Comparison of ENCODE assay signal across 1 cellular context in the genomic region with DNA sequence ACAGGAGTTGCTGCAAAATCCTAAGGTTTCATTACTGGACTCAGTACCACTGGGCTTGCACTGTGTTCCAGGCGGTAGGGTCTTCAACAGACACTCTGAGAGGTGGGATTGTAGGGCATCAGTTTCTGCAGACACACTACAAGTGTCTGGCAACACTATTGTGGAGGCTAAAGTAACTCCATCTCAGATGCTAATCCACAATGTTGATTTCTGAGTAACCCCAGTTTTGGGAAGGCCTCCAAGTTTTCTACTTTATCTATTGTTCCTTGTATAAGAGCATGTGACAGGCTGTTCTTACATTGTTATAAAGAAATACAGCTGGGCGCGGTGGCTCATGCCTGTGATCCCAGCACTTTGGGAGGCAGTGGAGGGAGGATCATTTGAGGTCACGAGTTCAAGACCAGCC.
TF ChIP-seq lines count a peak whose summit lies in the region.

No MANE protein-coding gene starts in this region.

TF ChIP-seq in K562, 482 proteins besides CTCF, POLR2A, EP300 and RAD21 (continued from another document and continues in another):
- TF ChIP-seq, protein P1, sequence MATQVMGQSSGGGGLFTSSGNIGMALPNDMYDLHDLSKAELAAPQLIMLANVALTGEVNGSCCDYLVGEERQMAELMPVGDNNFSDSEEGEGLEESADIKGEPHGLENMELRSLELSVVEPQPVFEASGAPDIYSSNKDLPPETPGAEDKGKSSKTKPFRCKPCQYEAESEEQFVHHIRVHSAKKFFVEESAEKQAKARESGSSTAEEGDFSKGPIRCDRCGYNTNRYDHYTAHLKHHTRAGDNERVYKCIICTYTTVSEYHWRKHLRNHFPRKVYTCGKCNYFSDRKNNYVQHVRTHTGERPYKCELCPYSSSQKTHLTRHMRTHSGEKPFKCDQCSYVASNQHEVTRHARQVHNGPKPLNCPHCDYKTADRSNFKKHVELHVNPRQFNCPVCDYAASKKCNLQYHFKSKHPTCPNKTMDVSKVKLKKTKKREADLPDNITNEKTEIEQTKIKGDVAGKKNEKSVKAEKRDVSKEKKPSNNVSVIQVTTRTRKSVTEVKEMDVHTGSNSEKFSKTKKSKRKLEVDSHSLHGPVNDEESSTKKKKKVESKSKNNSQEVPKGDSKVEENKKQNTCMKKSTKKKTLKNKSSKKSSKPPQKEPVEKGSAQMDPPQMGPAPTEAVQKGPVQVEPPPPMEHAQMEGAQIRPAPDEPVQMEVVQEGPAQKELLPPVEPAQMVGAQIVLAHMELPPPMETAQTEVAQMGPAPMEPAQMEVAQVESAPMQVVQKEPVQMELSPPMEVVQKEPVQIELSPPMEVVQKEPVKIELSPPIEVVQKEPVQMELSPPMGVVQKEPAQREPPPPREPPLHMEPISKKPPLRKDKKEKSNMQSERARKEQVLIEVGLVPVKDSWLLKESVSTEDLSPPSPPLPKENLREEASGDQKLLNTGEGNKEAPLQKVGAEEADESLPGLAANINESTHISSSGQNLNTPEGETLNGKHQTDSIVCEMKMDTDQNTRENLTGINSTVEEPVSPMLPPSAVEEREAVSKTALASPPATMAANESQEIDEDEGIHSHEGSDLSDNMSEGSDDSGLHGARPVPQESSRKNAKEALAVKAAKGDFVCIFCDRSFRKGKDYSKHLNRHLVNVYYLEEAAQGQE (CRISPR knock-in tag; IDR thresholded peaks at IDR 0.05; ENCODE audit: low read depth) = peak; percentile 75; the same call in 1 of the 2 replicates
- TF ChIP-seq RHOXF2B (CRISPR knock-in tag; conservative IDR thresholded peaks at IDR 0.05) (0 out of 2 replicates have a peak, but pooled peaks have one; percentile 90), ZNF583 (CRISPR knock-in tag; IDR thresholded peaks at IDR 0.05) (peak; percentile 99), PTTG1 (tag; IDR thresholded peaks at IDR 0.05; ENCODE audit: low read depth) (peak; percentile 87), ZNF76 (CRISPR knock-in tag; IDR thresholded peaks at IDR 0.05; ENCODE audit: borderline replicate concordance) (peak; percentile 96), ZFP1 (CRISPR knock-in tag; IDR thresholded peaks at IDR 0.05) (peak; percentile 75; the same call in 1 of the 2 replicates), RFX7 (CRISPR knock-in tag; IDR thresholded peaks at IDR 0.05) (no peak), ZNF324 (CRISPR knock-in tag; IDR thresholded peaks at IDR 0.05) (peak; percentile 67; the same call in 1 of the 2 replicates), NFE2L1 (tag; IDR thresholded peaks at IDR 0.05; ENCODE audit: borderline replicate concordance, low read depth) (no peak; the same call in 1 of the 2 replicates), DEAF1 (CRISPR knock-in tag; IDR thresholded peaks at IDR 0.05) (peak; percentile 32; the same call in 1 of the 2 replicates), ZNF780A (CRISPR knock-in tag; IDR thresholded peaks at IDR 0.05) (peak; percentile 52; the same call in 1 of the 2 replicates), PTRF (tag; IDR thresholded peaks at IDR 0.05) (peak; percentile 89), ELK3 (CRISPR knock-in tag; IDR thresholded peaks at IDR 0.05) (peak; percentile 84; the same call in 1 of the 2 replicates), ATF4 (CRISPR knock-in tag; IDR thresholded peaks at IDR 0.05) (peak; percentile 90), NFXL1 (CRISPR knock-in tag; IDR thresholded peaks at IDR 0.05) (no peak), ELF2 (CRISPR knock-in tag; IDR thresholded peaks at IDR 0.05) (peak; percentile 86; the same call in 1 of the 2 replicates), HDAC8 (tag; IDR thresholded peaks at IDR 0.05) (0 out of 2 replicates have a peak, but pooled peaks have one; percentile 39), HEY1 (CRISPR knock-in tag; IDR thresholded peaks at IDR 0.05; ENCODE audit: borderline replicate concordance) (peak; percentile 82), SOX6 (IDR thresholded peaks at IDR 0.05) (peak; percentile 98), ZKSCAN3 (CRISPR knock-in tag; IDR thresholded peaks at IDR 0.05) (0 out of 2 replicates have a peak, but pooled peaks have one; percentile 29), MECOM (CRISPR knock-in tag; IDR thresholded peaks at IDR 0.05) (peak; percentile 82), MYC (IDR thresholded peaks at IDR 0.05; ENCODE audit: low read depth, low read length) (no peak), MYC (CRISPR knock-in tag; IDR thresholded peaks at IDR 0.05; ENCODE audit: borderline replicate concordance, low read depth) (peak; percentile 70; the same call in 1 of the 2 replicates), HMG20A (CRISPR knock-in tag; conservative IDR thresholded peaks at IDR 0.05) (peak; percentile 51; the same call in 1 of the 2 replicates), TEAD4 (IDR thresholded peaks at IDR 0.05; ENCODE audit: low read length) (no peak; the same call in 1 of the 2 replicates), TEAD4 (CRISPR knock-in tag; IDR thresholded peaks at IDR 0.05; ENCODE audit: borderline replicate concordance) (no peak), USF1 (CRISPR knock-in tag; IDR thresholded peaks at IDR 0.05) (peak; percentile 17; the same call in 1 of the 2 replicates), ZNF699 (CRISPR knock-in tag; IDR thresholded peaks at IDR 0.05; ENCODE audit: insufficient replicate concordance) (peak; percentile 25), KLF6 (CRISPR knock-in tag; IDR thresholded peaks at IDR 0.05; ENCODE audit: borderline replicate concordance) (peak; percentile 97), BCL6 (CRISPR knock-in tag; IDR thresholded peaks at IDR 0.05) (peak; percentile 86), RAD51 (IDR thresholded peaks at IDR 0.05; ENCODE audit: borderline replicate concordance, low read depth) (peak; percentile 50), ZNF277 (CRISPR knock-in tag; IDR thresholded peaks at IDR 0.05; ENCODE audit: borderline replicate concordance) (no peak)
- TF ChIP-seq, protein P2, sequence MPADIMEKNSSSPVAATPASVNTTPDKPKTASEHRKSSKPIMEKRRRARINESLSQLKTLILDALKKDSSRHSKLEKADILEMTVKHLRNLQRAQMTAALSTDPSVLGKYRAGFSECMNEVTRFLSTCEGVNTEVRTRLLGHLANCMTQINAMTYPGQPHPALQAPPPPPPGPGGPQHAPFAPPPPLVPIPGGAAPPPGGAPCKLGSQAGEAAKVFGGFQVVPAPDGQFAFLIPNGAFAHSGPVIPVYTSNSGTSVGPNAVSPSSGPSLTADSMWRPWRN (IDR thresholded peaks at IDR 0.05; ENCODE audit: low read depth) = no peak
- TF ChIP-seq, protein P3, sequence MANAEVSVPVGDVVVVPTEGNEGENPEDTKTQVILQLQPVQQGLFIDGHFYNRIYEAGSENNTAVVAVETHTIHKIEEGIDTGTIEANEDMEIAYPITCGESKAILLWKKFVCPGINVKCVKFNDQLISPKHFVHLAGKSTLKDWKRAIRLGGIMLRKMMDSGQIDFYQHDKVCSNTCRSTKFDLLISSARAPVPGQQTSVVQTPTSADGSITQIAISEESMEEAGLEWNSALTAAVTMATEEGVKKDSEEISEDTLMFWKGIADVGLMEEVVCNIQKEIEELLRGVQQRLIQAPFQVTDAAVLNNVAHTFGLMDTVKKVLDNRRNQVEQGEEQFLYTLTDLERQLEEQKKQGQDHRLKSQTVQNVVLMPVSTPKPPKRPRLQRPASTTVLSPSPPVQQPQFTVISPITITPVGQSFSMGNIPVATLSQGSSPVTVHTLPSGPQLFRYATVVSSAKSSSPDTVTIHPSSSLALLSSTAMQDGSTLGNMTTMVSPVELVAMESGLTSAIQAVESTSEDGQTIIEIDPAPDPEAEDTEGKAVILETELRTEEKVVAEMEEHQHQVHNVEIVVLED (CRISPR knock-in tag; IDR thresholded peaks at IDR 0.05) = peak; percentile 75
- TF ChIP-seq, protein P4, sequence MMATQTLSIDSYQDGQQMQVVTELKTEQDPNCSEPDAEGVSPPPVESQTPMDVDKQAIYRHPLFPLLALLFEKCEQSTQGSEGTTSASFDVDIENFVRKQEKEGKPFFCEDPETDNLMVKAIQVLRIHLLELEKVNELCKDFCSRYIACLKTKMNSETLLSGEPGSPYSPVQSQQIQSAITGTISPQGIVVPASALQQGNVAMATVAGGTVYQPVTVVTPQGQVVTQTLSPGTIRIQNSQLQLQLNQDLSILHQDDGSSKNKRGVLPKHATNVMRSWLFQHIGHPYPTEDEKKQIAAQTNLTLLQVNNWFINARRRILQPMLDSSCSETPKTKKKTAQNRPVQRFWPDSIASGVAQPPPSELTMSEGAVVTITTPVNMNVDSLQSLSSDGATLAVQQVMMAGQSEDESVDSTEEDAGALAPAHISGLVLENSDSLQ (IDR thresholded peaks at IDR 0.05) = no peak
- TF ChIP-seq, protein P5, sequence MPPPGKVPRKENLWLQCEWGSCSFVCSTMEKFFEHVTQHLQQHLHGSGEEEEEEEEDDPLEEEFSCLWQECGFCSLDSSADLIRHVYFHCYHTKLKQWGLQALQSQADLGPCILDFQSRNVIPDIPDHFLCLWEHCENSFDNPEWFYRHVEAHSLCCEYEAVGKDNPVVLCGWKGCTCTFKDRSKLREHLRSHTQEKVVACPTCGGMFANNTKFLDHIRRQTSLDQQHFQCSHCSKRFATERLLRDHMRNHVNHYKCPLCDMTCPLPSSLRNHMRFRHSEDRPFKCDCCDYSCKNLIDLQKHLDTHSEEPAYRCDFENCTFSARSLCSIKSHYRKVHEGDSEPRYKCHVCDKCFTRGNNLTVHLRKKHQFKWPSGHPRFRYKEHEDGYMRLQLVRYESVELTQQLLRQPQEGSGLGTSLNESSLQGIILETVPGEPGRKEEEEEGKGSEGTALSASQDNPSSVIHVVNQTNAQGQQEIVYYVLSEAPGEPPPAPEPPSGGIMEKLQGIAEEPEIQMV (tag; conservative IDR thresholded peaks at IDR 0.05; ENCODE audit: low read depth) = peak; percentile 85
- TF ChIP-seq, protein P6, sequence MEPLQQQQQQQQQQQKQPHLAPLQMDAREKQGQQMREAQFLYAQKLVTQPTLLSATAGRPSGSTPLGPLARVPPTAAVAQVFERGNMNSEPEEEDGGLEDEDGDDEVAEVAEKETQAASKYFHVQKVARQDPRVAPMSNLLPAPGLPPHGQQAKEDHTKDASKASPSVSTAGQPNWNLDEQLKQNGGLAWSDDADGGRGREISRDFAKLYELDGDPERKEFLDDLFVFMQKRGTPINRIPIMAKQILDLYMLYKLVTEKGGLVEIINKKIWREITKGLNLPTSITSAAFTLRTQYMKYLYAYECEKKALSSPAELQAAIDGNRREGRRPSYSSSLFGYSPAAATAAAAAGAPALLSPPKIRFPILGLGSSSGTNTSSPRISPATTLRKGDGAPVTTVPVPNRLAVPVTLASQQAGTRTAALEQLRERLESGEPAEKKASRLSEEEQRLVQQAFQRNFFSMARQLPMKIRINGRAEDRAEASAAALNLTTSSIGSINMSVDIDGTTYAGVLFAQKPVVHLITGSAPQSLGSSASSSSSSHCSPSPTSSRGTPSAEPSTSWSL (CRISPR knock-in tag; IDR thresholded peaks at IDR 0.05; ENCODE audit: borderline replicate concordance) = peak; percentile 97; the same call in 1 of the 2 replicates
